In genomic region chr16:27402964-27403600, GRCh38 we compare ENCODE assay signal across 11 cellular contexts. TPM values are rescaled to one million over a fixed set of nuclear protein-coding genes. Genes with fewer than 3 reads are reported as not detected.
A peak's percentile ranks its signal among the peaks of the same experiment; 100 is the strongest.
DNase-seq lines count a peak whose midpoint lies in the region; ATAC-seq and TF ChIP-seq lines count a peak whose summit lies in the region.
"Had no signal": no experiment of that assay in that cellular context is flagged by ENCODE, and none has a peak within 500 bp of the region (broad histone marks: within the 10 kb centered on the region; RNA-seq: fewer than 3 reads in every experiment).

No MANE protein-coding gene starts in this region.

- 73 to 82% (median 77%) methylated on average over 20 of the region's 20 CpGs for WGBS in stomach, 5 donors

- peaks cover 51% of the 10 kb centered on the region for H3K36me3 Mint-ChIP-seq in activated CD4-positive, alpha-beta T cell treated with anti-CD3 and anti-CD28 coated beads for 36 hours (ENCODE audit: low read depth)
- peaks cover 57% of the 10 kb centered on the region for H3K36me3 Mint-ChIP-seq in activated CD8-positive, alpha-beta T cell treated with anti-CD3 and anti-CD28 coated beads for 36 hours (ENCODE audit: low read depth)
- no peaks in the 10 kb centered on the region for H3K36me3 Mint-ChIP-seq in glutamatergic neuron (ENCODE audit: unreplicated experiment)

- peak; percentile 4 for ATAC-seq in activated CD4-positive, alpha-beta T cell treated with anti-CD3 and anti-CD28 coated beads for 36 hours
- no peak for ATAC-seq in activated CD8-positive, alpha-beta T cell treated with anti-CD3 and anti-CD28 coated beads for 36 hours

- peak overlapping the region in 2 of 5 donors; percentile 16 to 20 for H3K27ac ChIP-seq in stomach

- TF ChIP-seq CTCF in activated CD8-positive, alpha-beta T cell treated with anti-CD3 and anti-CD28 coated beads for 36 hours (IDR thresholded peaks at IDR 0.05) = no peak
- TF ChIP-seq CTCF in glutamatergic neuron (IDR thresholded peaks at IDR 0.05; ENCODE audit: partially characterized antibody, unreplicated experiment) (no peak), stomach (IDR thresholded peaks at IDR 0.05) (no peak)

- H3K4me1 ChIP-seq in stomach = peaks cover 4 to 23% (median 17%) of the 10 kb centered on the region in 4 donors

- no peaks in the 10 kb centered on the region for H3K27me3 Mint-ChIP-seq in activated CD4-positive, alpha-beta T cell treated with anti-CD3 and anti-CD28 coated beads for 36 hours
- H3K27me3 Mint-ChIP-seq in activated CD8-positive, alpha-beta T cell treated with anti-CD3 and anti-CD28 coated beads for 36 hours = no peaks in the 10 kb centered on the region
- H3K27me3 Mint-ChIP-seq in glutamatergic neuron (ENCODE audit: unreplicated experiment) = peaks cover 12% of the 10 kb centered on the region

- H3K4me3 Mint-ChIP-seq in activated CD4-positive, alpha-beta T cell treated with anti-CD3 and anti-CD28 coated beads for 36 hours = peak overlapping the region; percentile 99
- peak overlapping the region; percentile 99 for H3K4me3 Mint-ChIP-seq in activated CD8-positive, alpha-beta T cell treated with anti-CD3 and anti-CD28 coated beads for 36 hours
- H3K4me3 Mint-ChIP-seq in glutamatergic neuron (ENCODE audit: unreplicated experiment) = no peak overlapping the region

- H3K9me3 ChIP-seq in stomach = no peaks in the 10 kb centered on the region

- H3K9me3 Mint-ChIP-seq in activated CD4-positive, alpha-beta T cell treated with anti-CD3 and anti-CD28 coated beads for 36 hours (ENCODE audit: low read depth) = no peaks in the 10 kb centered on the region
- H3K9me3 Mint-ChIP-seq in activated CD8-positive, alpha-beta T cell treated with anti-CD3 and anti-CD28 coated beads for 36 hours = no peaks in the 10 kb centered on the region
- H3K9me3 Mint-ChIP-seq in glutamatergic neuron (ENCODE audit: unreplicated experiment) = peaks cover 8% of the 10 kb centered on the region

- H3K4me1 Mint-ChIP-seq in activated CD4-positive, alpha-beta T cell treated with anti-CD3 and anti-CD28 coated beads for 36 hours = peaks cover 49% of the 10 kb centered on the region
- H3K4me1 Mint-ChIP-seq in activated CD8-positive, alpha-beta T cell treated with anti-CD3 and anti-CD28 coated beads for 36 hours (ENCODE audit: low read depth) = peaks cover 47% of the 10 kb centered on the region
- peaks cover 12% of the 10 kb centered on the region for H3K4me1 Mint-ChIP-seq in glutamatergic neuron (ENCODE audit: low read depth, unreplicated experiment)

- no peak for TF ChIP-seq EP300 in stomach (IDR thresholded peaks at IDR 0.05)

- no peaks in the 10 kb centered on the region for H3K36me3 ChIP-seq in stomach

- DNase-seq in activated CD4-positive, alpha-beta T cell treated with anti-CD3 and anti-CD28 coated beads for 36 hours = peak; percentile 77
- DNase-seq in activated CD4-positive, alpha-beta T cell treated with anti-CD3 and anti-CD28 coated beads for 1 hour = no peak
- DNase-seq in activated CD8-positive, alpha-beta T cell treated with anti-CD3 and anti-CD28 coated beads for 36 hours = peak; percentile 77
- DNase-seq in glutamatergic neuron (peak; percentile 36), stomach (no peak), erythroblast (lab: John Stamatoyannopoulos, UW) (no peak), HUDEP-2 (lab: John Stamatoyannopoulos, UW; ENCODE audit: unreplicated experiment in 76 of 76) (no peak), HuH-7.5 (ENCODE audit: low spot score) (no peak)
- DNase-seq: ACHN, mammary epithelial cell had no signal

- peak overlapping the region in 3 of 4 donors; percentile 24 to 29 (median 28) for H3K4me3 ChIP-seq in stomach

- peaks cover 5 to 51% (median 20%) of the 10 kb centered on the region in 3 donors for H3K27me3 ChIP-seq in stomach

- CTCF ChIA-PET in activated CD4-positive, alpha-beta T cell treated with anti-CD3 and anti-CD28 coated beads for 36 hours (lab: Charles Lee) = interaction anchor here (0.6 to 7.4 kb wide), 6 partner anchors 11 to 80 kb away, joined by 4 to 51 read pairs (median 4); no protein-coding TSS in a partner anchor
- CTCF ChIA-PET in activated CD8-positive, alpha-beta T cell treated with anti-CD3 and anti-CD28 coated beads for 36 hours (lab: Charles Lee) = interaction anchor here (1.0 to 9.3 kb wide), 6 partner anchors 34 to 224 kb away, joined by 3 to 92 read pairs (median 5); no protein-coding TSS in a partner anchor

- peak overlapping the region; percentile 97 for H3K27ac Mint-ChIP-seq in activated CD4-positive, alpha-beta T cell treated with anti-CD3 and anti-CD28 coated beads for 36 hours
- H3K27ac Mint-ChIP-seq in activated CD8-positive, alpha-beta T cell treated with anti-CD3 and anti-CD28 coated beads for 36 hours = peak overlapping the region; percentile 96
- peak overlapping the region; percentile 43 for H3K27ac Mint-ChIP-seq in glutamatergic neuron (ENCODE audit: unreplicated experiment)

- TF ChIP-seq POLR2A in stomach (IDR thresholded peaks at IDR 0.05) (no peak), erythroblast (IDR thresholded peaks at IDR 0.05; ENCODE audit: low read length) (no peak)

- POLR2A ChIA-PET in activated CD4-positive, alpha-beta T cell treated with anti-CD3 and anti-CD28 coated beads for 36 hours (lab: Charles Lee) = interaction anchor here (1.3 to 8.4 kb wide), 7 partner anchors 14 to 168 kb away, joined by 3 to 103 read pairs (median 22); no protein-coding TSS in a partner anchor
- POLR2A ChIA-PET in activated CD8-positive, alpha-beta T cell treated with anti-CD3 and anti-CD28 coated beads for 36 hours (lab: Charles Lee) = interaction anchor here (0.7 to 10.5 kb wide), 20 partner anchors 12 to 234 kb away, joined by 3 to 168 read pairs (median 12); partner anchors contain the start of gene IL4R

- intact Hi-C loops in activated CD4-positive, alpha-beta T cell treated with anti-CD3 and anti-CD28 coated beads for 36 hours (cut with DNase I, micrococcal nuclease) = loop anchor here (1.0 to 10.0 kb wide), 11 partner anchors 24 to 792 kb away; partner anchors contain the start of gene KDM8 (in 1 of the 2)
- intact Hi-C loops in activated CD8-positive, alpha-beta T cell treated with anti-CD3 and anti-CD28 coated beads for 36 hours (cut with micrococcal nuclease) = no loop called here
- intact Hi-C loops in stomach (cut with DNase I; ENCODE audit: low total_unique reads) = no loop called here

RNA-seq across cellular contexts. Expression of gene IL21R, which starts 1.1 kb away (rescaled TPM):
- total RNA-seq in activated CD4-positive, alpha-beta T cell treated with anti-CD3 and anti-CD28 coated beads for 36 hours = 10 to 100 TPM; 61.8 to 73.5 TPM
- 10 to 100 TPM; 95.6 to 97.2 TPM for total RNA-seq in activated CD8-positive, alpha-beta T cell treated with anti-CD3 and anti-CD28 coated beads for 36 hours
- total RNA-seq in glutamatergic neuron (ENCODE audit: unreplicated experiment) (0.86 TPM), stomach (under 1 TPM in 2 of 5 donors, not detected in 3; 0.14 to 0.73 TPM)
- polyA plus RNA-seq in stomach = under 1 TPM in 2 of 3 donors, not detected in 1; 0.33 to 0.44 TPM
- total RNA-seq: endothelial cell of umbilical vein had no signal

Comparison
In these comparisons a context has a peak if more than half of its experiments do, and no peak if none do; other contexts are left out.
1. DNase-seq: peak in activated CD4-positive, alpha-beta T cell treated with anti-CD3 and anti-CD28 coated beads for 36 hours (single experiment), activated CD8-positive, alpha-beta T cell treated with anti-CD3 and anti-CD28 coated beads for 36 hours (single experiment) and glutamatergic neuron (single experiment); none in activated CD4-positive, alpha-beta T cell treated with anti-CD3 and anti-CD28 coated beads for 1 hour (single experiment), stomach (single experiment), erythroblast (0 of 2), HUDEP-2 (0 of 76) and HuH-7.5 (single experiment).
2. H3K27ac Mint-ChIP-seq: peak in every context shown above with its lines; median percentile 97 in activated CD4-positive, alpha-beta T cell treated with anti-CD3 and anti-CD28 coated beads for 36 hours; 96 in activated CD8-positive, alpha-beta T cell treated with anti-CD3 and anti-CD28 coated beads for 36 hours; 43 in glutamatergic neuron.
3. RNA of gene IL21R, which starts 1.1 kb away (total RNA-seq): 95.6 to 97.2 TPM in activated CD8-positive, alpha-beta T cell treated with anti-CD3 and anti-CD28 coated beads for 36 hours and 61.8 to 73.5 TPM in activated CD4-positive, alpha-beta T cell treated with anti-CD3 and anti-CD28 coated beads for 36 hours; 0.86 TPM in glutamatergic neuron (single experiment) and 0.14 to 0.73 TPM in stomach; every median in the first group is over 10 times any median in the second.
4. intact Hi-C loops: an anchor here in activated CD4-positive, alpha-beta T cell treated with anti-CD3 and anti-CD28 coated beads for 36 hours (1.0 to 10.0 kb wide); none called in activated CD8-positive, alpha-beta T cell treated with anti-CD3 and anti-CD28 coated beads for 36 hours and stomach.